In the genomic region with DNA sequence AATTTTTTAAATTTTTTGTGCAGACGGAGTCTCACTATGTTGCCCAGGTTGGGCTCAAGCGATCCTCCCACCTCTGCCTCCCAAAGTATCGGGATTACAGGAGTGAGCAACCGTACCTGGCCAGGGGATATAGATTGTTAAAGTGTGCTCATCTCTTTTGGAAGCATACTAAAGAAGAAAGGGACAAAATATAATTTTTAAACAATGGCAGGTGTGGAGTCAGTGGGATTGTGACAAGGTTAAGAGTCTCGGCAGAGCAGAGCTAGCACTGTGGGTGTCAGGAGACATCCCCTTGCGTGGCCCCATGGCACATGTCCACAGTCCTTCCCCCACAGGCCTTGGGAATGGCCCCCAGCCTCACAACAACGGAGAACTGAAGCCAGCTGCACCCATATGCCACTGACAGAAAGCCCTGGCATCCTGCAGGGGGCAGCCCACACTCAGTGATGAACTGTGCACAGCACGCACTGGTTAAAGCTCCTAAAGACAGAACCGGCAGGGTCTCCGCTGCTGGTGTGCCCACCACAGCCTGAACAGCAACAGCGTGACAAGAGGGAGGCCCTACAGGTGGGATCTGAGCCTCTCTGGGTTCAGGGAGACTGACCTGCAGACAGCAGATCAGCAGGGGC, we compare ENCODE assay signal across 8 cellular contexts. TPM values are rescaled to one million over a fixed set of nuclear protein-coding genes. Genes with fewer than 3 reads are reported as not detected.
DNase-seq lines count a peak whose midpoint lies in the region; FAIRE-seq and TF ChIP-seq lines count a peak whose summit lies in the region.

No MANE protein-coding gene starts in this region.

- no peaks in the 10 kb centered on the region for H3K4me1 ChIP-seq in MM.1S (ENCODE audit: low read length)

- DNase-seq in Daoy (ENCODE audit: low read depth) (peak; percentile 25), MM.1S (no peak), hepatic stellate cell (ENCODE audit: low spot score) (peak; percentile 41), RCC 7860 (ENCODE audit: low spot score) (no peak), NCI-H2107 treated with DMSO at 0.1 percent for 48 hours (lab: John Stamatoyannopoulos, UW; ENCODE audit: unreplicated experiment) (no peak), LoVo (ENCODE audit: low spot score) (no peak)
- peak; percentile 21 for DNase-seq in activated naive CD4-positive, alpha-beta T cell treated with Interleukin-2 at 50 U/mL for 16 hours
- peak; percentile 55 for DNase-seq in stimulated activated CD8-positive, alpha-beta memory T cell treated with anti-CD3 and anti-CD28 coated beads, Interleukin-4, amount 100 ng/mL, for 48 hours

- no peak overlapping the region for H3K4me2 ChIP-seq in MM.1S (ENCODE audit: low read depth, low read length)

- 0 out of 2 replicates have a peak, but pooled peaks cover 3% of the 10 kb centered on the region for H3K36me3 ChIP-seq in MM.1S (replicated peaks; ENCODE audit: insufficient read depth, low read length)

- H2AFZ ChIP-seq in MM.1S (ENCODE audit: low read length): no peak overlapping the region

- no peaks in the 10 kb centered on the region for H3K9me3 ChIP-seq in MM.1S (replicated peaks; ENCODE audit: insufficient read depth, low read length)

- H3K9ac ChIP-seq in MM.1S (ENCODE audit: low read length): no peak overlapping the region

- no peak overlapping the region for H3K4me3 ChIP-seq in MM.1S (ENCODE audit: low read length)

- no peaks in the 10 kb centered on the region for H3K79me2 ChIP-seq in MM.1S (ENCODE audit: low read length)

- H3F3A ChIP-seq in MM.1S (ENCODE audit: insufficient read depth, low read length): no peaks in the 10 kb centered on the region

- no peaks in the 10 kb centered on the region for H4K20me1 ChIP-seq in MM.1S (ENCODE audit: insufficient read depth, low read length)

- H3K27me3 ChIP-seq in MM.1S (replicated peaks; ENCODE audit: insufficient read depth, low read length): no peaks in the 10 kb centered on the region

- no peak overlapping the region for H3K27ac ChIP-seq in MM.1S (ENCODE audit: low read length)

- peak; percentile 35 for TF ChIP-seq CTCF in MM.1S (IDR thresholded peaks at IDR 0.05; ENCODE audit: low read length)

- no peak for FAIRE-seq in RCC 7860 (lab: Jason Lieb, UNC)

- H3K9me2 ChIP-seq in MM.1S (replicated peaks; ENCODE audit: insufficient read depth, low read length): no peaks in the 10 kb centered on the region

RNA-seq across cellular contexts. Expression of gene SERPIND1, which starts 29.9 kb away (rescaled TPM):
- 0.17 TPM in 1 of 2 replicates, not detected in the other for total RNA-seq in Daoy (2014; rRNA removed; shearing (Covaris generic))

RNA-seq across cellular contexts. Expression of gene PI4KA, which starts 54.8 kb away (rescaled TPM):
- 13.0 and 15.7 TPM in 2 replicates for total RNA-seq in Daoy (2014; rRNA removed; shearing (Covaris generic))

RNA-seq across cellular contexts. Expression of gene SNAP29, which starts 55.0 kb away (rescaled TPM):
- total RNA-seq in Daoy (2014; rRNA removed; shearing (Covaris generic)): 5.4 and 6.6 TPM in 2 replicates

Comparison
In these comparisons a context has a peak if more than half of its experiments do, and no peak if none do; other contexts are left out.
1. DNase-seq: peak in Daoy (single experiment), activated naive CD4-positive, alpha-beta T cell treated with Interleukin-2 at 50 U/mL for 16 hours (single experiment), hepatic stellate cell (single experiment) and stimulated activated CD8-positive, alpha-beta memory T cell treated with anti-CD3 and anti-CD28 coated beads, Interleukin-4, amount 100 ng/mL, for 48 hours (single experiment); none in MM.1S (single experiment), RCC 7860 (single experiment), NCI-H2107 treated with DMSO at 0.1 percent for 48 hours (single experiment) and LoVo (single experiment).